3 cellular contexts compared by ENCODE assay signal in the genomic region with DNA sequence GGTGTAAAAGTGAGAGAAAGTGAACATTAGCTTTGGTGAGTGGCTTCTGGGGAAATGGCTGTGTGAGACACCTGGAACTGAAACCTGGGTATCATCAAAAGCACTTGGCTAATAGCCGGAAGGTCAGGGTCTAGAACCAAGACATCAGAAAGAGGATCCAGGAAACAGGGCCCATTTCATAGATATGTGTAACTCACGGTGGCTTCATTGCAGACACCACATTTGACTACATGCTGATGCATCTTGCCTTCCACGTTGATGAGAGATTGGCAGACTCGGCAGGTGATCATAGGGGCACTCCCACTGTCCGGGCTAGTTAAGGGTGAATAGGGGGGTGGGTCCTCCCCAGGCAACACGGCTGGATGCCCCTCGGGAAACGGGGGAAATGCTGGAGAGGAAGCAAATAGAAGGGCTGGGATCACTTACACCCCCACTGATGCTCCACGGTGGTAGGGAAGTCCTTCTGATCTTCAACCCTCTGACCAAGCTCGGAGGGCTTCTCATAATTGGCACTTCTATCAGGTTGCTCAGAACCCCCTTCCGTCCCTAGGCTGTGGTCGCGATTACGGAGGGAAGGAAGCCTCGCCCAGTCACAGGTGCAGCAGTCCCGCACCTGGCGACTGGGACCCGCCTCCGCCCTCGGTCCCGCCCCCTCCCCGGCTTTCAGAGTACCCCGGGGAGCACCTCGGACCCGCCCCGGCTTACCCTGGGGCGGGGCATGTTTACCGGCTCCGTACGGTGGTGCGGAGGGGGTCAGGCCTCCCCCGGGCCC.
TF ChIP-seq lines count a peak whose summit lies in the region.

No MANE protein-coding gene starts in this region.

TF ChIP-seq in SK-N-SH, 30 proteins besides CTCF, POLR2A, EP300 and RAD21:
- TF ChIP-seq, protein P1, sequence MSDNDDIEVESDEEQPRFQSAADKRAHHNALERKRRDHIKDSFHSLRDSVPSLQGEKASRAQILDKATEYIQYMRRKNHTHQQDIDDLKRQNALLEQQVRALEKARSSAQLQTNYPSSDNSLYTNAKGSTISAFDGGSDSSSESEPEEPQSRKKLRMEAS (IDR thresholded peaks at IDR 0.05; ENCODE audit: low read depth): no peak
- TF ChIP-seq CHD2 (IDR thresholded peaks at IDR 0.05; ENCODE audit: low read length, partially characterized antibody) (no peak), MXI1 (IDR thresholded peaks at IDR 0.05; ENCODE audit: low read depth, low read length) (no peak), YY1 (IDR thresholded peaks at IDR 0.05; ENCODE audit: low read depth) (no peak), FOSL2 (IDR thresholded peaks at IDR 0.05; ENCODE audit: borderline replicate concordance, low read depth) (no peak), FOXJ3 (CRISPR knock-in tag; IDR thresholded peaks at IDR 0.05) (no peak), TCF12 (IDR thresholded peaks at IDR 0.05) (no peak), SIN3A (IDR thresholded peaks at IDR 0.05; ENCODE audit: borderline replicate concordance, low read depth, low read length) (no peak), GATA2 (CRISPR knock-in tag; IDR thresholded peaks at IDR 0.05) (no peak), RFX5 (IDR thresholded peaks at IDR 0.05; ENCODE audit: low read length) (no peak)
- TF ChIP-seq, protein P2, sequence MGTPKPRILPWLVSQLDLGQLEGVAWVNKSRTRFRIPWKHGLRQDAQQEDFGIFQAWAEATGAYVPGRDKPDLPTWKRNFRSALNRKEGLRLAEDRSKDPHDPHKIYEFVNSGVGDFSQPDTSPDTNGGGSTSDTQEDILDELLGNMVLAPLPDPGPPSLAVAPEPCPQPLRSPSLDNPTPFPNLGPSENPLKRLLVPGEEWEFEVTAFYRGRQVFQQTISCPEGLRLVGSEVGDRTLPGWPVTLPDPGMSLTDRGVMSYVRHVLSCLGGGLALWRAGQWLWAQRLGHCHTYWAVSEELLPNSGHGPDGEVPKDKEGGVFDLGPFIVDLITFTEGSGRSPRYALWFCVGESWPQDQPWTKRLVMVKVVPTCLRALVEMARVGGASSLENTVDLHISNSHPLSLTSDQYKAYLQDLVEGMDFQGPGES (IDR thresholded peaks at IDR 0.05; ENCODE audit: low read depth, low read length): no peak
- TF ChIP-seq, protein P3, sequence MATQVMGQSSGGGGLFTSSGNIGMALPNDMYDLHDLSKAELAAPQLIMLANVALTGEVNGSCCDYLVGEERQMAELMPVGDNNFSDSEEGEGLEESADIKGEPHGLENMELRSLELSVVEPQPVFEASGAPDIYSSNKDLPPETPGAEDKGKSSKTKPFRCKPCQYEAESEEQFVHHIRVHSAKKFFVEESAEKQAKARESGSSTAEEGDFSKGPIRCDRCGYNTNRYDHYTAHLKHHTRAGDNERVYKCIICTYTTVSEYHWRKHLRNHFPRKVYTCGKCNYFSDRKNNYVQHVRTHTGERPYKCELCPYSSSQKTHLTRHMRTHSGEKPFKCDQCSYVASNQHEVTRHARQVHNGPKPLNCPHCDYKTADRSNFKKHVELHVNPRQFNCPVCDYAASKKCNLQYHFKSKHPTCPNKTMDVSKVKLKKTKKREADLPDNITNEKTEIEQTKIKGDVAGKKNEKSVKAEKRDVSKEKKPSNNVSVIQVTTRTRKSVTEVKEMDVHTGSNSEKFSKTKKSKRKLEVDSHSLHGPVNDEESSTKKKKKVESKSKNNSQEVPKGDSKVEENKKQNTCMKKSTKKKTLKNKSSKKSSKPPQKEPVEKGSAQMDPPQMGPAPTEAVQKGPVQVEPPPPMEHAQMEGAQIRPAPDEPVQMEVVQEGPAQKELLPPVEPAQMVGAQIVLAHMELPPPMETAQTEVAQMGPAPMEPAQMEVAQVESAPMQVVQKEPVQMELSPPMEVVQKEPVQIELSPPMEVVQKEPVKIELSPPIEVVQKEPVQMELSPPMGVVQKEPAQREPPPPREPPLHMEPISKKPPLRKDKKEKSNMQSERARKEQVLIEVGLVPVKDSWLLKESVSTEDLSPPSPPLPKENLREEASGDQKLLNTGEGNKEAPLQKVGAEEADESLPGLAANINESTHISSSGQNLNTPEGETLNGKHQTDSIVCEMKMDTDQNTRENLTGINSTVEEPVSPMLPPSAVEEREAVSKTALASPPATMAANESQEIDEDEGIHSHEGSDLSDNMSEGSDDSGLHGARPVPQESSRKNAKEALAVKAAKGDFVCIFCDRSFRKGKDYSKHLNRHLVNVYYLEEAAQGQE (IDR thresholded peaks at IDR 0.05; ENCODE audit: low read depth, low read length): no peak
TF ChIP-seq in SK-N-SH: peak in this region for 0.

TF ChIP-seq in SK-N-SH treated with all-trans-retinoic acid at 6 μM for 48 hours, 23 proteins besides CTCF, POLR2A, EP300 and RAD21:
- TF ChIP-seq ZC3H10 (CRISPR knock-in tag; IDR thresholded peaks at IDR 0.05): no peak
- no peak for TF ChIP-seq ISL1 (CRISPR knock-in tag; IDR thresholded peaks at IDR 0.05)
- no peak for TF ChIP-seq PPARA (CRISPR knock-in tag; IDR thresholded peaks at IDR 0.05; ENCODE audit: borderline replicate concordance)
- TF ChIP-seq ARNTL (CRISPR knock-in tag; IDR thresholded peaks at IDR 0.05; ENCODE audit: borderline replicate concordance, low read depth): no peak
- no peak for TF ChIP-seq ZFP3 (CRISPR knock-in tag; IDR thresholded peaks at IDR 0.05)

TF ChIP-seq in WTC11, 78 proteins besides CTCF, POLR2A, EP300 and RAD21:
- TF ChIP-seq ETV6 (CRISPR knock-in tag; IDR thresholded peaks at IDR 0.05): 0 out of 2 replicates have a peak, but pooled peaks have one; percentile 7
- TF ChIP-seq TP53 (CRISPR knock-in tag; IDR thresholded peaks at IDR 0.05): no peak
- TF ChIP-seq KAT7 (CRISPR knock-in tag; IDR thresholded peaks at IDR 0.05; ENCODE audit: borderline replicate concordance): 0 out of 2 replicates have a peak, but pooled peaks have one; percentile 14
- TF ChIP-seq NFE2L1 (CRISPR knock-in tag; IDR thresholded peaks at IDR 0.05): no peak
